Comparison of ENCODE assay signal across 1 cellular context in the genomic region with DNA sequence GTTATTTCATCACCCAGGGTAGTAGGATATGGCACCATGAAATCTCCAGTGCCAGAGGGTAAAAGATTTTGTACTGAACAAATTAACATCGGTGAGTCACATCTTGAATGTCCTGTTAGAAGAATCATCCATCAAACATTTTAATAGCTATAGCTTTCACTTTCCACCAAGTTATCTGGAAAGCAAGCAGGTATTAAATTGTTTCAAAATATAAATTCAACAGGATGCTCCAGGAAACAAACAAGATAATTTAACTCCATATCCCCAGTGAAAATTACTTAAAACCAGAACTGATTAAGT.
TF ChIP-seq lines count a peak whose summit lies in the region.

No MANE protein-coding gene starts in this region.

TF ChIP-seq in GM12878, 131 proteins besides CTCF, POLR2A, EP300 and RAD21 (continued from another document):
- TF ChIP-seq, protein P1, sequence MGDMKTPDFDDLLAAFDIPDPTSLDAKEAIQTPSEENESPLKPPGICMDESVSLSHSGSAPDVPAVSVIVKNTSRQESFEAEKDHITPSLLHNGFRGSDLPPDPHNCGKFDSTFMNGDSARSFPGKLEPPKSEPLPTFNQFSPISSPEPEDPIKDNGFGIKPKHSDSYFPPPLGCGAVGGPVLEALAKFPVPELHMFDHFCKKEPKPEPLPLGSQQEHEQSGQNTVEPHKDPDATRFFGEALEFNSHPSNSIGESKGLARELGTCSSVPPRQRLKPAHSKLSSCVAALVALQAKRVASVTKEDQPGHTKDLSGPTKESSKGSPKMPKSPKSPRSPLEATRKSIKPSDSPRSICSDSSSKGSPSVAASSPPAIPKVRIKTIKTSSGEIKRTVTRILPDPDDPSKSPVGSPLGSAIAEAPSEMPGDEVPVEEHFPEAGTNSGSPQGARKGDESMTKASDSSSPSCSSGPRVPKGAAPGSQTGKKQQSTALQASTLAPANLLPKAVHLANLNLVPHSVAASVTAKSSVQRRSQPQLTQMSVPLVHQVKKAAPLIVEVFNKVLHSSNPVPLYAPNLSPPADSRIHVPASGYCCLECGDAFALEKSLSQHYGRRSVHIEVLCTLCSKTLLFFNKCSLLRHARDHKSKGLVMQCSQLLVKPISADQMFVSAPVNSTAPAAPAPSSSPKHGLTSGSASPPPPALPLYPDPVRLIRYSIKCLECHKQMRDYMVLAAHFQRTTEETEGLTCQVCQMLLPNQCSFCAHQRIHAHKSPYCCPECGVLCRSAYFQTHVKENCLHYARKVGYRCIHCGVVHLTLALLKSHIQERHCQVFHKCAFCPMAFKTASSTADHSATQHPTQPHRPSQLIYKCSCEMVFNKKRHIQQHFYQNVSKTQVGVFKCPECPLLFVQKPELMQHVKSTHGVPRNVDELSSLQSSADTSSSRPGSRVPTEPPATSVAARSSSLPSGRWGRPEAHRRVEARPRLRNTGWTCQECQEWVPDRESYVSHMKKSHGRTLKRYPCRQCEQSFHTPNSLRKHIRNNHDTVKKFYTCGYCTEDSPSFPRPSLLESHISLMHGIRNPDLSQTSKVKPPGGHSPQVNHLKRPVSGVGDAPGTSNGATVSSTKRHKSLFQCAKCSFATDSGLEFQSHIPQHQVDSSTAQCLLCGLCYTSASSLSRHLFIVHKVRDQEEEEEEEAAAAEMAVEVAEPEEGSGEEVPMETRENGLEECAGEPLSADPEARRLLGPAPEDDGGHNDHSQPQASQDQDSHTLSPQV (IDR thresholded peaks at IDR 0.05) = no peak
- TF ChIP-seq, protein P2, sequence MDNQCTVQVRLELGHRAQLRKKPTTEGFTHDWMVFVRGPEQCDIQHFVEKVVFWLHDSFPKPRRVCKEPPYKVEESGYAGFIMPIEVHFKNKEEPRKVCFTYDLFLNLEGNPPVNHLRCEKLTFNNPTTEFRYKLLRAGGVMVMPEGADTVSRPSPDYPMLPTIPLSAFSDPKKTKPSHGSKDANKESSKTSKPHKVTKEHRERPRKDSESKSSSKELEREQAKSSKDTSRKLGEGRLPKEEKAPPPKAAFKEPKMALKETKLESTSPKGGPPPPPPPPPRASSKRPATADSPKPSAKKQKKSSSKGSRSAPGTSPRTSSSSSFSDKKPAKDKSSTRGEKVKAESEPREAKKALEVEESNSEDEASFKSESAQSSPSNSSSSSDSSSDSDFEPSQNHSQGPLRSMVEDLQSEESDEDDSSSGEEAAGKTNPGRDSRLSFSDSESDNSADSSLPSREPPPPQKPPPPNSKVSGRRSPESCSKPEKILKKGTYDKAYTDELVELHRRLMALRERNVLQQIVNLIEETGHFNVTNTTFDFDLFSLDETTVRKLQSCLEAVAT (IDR thresholded peaks at IDR 0.05) = no peak
- TF ChIP-seq, protein P3, sequence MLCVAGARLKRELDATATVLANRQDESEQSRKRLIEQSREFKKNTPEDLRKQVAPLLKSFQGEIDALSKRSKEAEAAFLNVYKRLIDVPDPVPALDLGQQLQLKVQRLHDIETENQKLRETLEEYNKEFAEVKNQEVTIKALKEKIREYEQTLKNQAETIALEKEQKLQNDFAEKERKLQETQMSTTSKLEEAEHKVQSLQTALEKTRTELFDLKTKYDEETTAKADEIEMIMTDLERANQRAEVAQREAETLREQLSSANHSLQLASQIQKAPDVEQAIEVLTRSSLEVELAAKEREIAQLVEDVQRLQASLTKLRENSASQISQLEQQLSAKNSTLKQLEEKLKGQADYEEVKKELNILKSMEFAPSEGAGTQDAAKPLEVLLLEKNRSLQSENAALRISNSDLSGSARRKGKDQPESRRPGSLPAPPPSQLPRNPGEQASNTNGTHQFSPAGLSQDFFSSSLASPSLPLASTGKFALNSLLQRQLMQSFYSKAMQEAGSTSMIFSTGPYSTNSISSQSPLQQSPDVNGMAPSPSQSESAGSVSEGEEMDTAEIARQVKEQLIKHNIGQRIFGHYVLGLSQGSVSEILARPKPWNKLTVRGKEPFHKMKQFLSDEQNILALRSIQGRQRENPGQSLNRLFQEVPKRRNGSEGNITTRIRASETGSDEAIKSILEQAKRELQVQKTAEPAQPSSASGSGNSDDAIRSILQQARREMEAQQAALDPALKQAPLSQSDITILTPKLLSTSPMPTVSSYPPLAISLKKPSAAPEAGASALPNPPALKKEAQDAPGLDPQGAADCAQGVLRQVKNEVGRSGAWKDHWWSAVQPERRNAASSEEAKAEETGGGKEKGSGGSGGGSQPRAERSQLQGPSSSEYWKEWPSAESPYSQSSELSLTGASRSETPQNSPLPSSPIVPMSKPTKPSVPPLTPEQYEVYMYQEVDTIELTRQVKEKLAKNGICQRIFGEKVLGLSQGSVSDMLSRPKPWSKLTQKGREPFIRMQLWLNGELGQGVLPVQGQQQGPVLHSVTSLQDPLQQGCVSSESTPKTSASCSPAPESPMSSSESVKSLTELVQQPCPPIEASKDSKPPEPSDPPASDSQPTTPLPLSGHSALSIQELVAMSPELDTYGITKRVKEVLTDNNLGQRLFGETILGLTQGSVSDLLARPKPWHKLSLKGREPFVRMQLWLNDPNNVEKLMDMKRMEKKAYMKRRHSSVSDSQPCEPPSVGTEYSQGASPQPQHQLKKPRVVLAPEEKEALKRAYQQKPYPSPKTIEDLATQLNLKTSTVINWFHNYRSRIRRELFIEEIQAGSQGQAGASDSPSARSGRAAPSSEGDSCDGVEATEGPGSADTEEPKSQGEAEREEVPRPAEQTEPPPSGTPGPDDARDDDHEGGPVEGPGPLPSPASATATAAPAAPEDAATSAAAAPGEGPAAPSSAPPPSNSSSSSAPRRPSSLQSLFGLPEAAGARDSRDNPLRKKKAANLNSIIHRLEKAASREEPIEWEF (IDR thresholded peaks at IDR 0.05; ENCODE audit: insufficient replicate concordance, low read depth, low read length) = no peak
- TF ChIP-seq SMC3 (IDR thresholded peaks at IDR 0.05; ENCODE audit: borderline replicate concordance, low read length) (no peak), ETV6 (conservative IDR thresholded peaks at IDR 0.05 in 1 of 2, IDR thresholded peaks at IDR 0.05 in 1 of 2; ENCODE audit: borderline replicate concordance in 1 of 2, low read depth in 1 of 2) (no peak), SREBF1 (IDR thresholded peaks at IDR 0.05; ENCODE audit: low read length) (no peak), RELA (IDR thresholded peaks at IDR 0.05; ENCODE audit: borderline replicate concordance, partially characterized antibody) (no peak), TCF3 (IDR thresholded peaks at IDR 0.05; ENCODE audit: borderline replicate concordance, insufficient read depth, low read depth, low read length) (no peak), CHD4 (IDR thresholded peaks at IDR 0.05) (no peak), TARDBP (IDR thresholded peaks at IDR 0.05; ENCODE audit: borderline replicate concordance) (no peak), JUNB (IDR thresholded peaks at IDR 0.05) (no peak), PAX8 (IDR thresholded peaks at IDR 0.05) (no peak)
TF ChIP-seq in GM12878: peak in this region for 0.
